ENCODE assay signal across 10 cellular contexts in the genomic region with DNA sequence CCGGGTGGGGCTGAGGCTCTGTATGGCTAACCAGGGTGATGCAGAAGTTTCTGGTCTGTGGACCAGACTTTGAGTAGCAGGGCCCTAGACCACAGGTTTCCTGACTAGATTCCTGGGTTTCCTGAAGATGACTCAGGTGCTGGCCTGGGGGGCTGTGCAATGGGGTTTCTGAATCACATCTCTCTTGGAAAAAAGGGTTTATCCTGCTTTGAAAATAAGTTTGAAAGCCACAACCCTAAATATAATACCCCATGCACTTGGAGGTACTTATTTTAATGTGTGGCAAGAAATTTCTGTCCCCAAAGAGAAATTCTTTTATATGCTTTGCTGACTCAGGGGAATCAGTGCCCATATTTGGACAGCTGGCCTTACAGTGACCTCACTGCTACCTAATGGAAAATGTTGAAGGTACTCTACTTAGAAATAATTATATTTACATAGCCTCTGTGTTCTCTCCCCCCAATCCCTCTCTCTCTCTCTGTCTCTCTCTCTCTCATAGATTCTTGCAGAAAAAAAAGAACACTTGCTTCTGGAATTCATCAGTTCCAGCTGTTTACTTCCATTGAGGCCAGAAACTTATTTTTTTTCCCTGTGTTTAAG.
DNase-seq lines count a peak whose midpoint lies in the region; ATAC-seq, FAIRE-seq and TF ChIP-seq lines count a peak whose summit lies in the region.
"Had no signal": no experiment of that assay in that cellular context is flagged by ENCODE, and none has a peak within 500 bp of the region (broad histone marks: within the 10 kb centered on the region; RNA-seq: fewer than 3 reads in every experiment).

No MANE protein-coding gene starts in this region.

- in situ Hi-C loops in IMR-90 (cut with MboI; ENCODE audit: low sequenced_read_pairs), result no loop called here
- in situ Hi-C loops in K562 (cut with MboI), result no loop called here

- dilution Hi-C loops in IMR-90 (cut with HindIII; ENCODE audit: low sequenced_read_pairs, unreplicated experiment), result no loop called here

- H2BK20ac ChIP-seq in IMR-90 (ENCODE audit: low read depth, low read length), result peak overlapping the region; percentile 16; the same call in 1 of the 2 replicates

- H3K9me1 ChIP-seq in IMR-90 (ENCODE audit: insufficient read depth, low read length), result peaks cover 31% of the 10 kb centered on the region
- peaks cover 3% of the 10 kb centered on the region for H3K9me1 ChIP-seq in K562 (ENCODE audit: control insufficient read depth, insufficient read depth, low read length)

- no peak overlapping the region for H2AK9ac ChIP-seq in IMR-90 (replicated peaks; ENCODE audit: low read depth, low read length, poor library complexity)

- no peak overlapping the region; the same call in 1 of the 2 replicates for H3K4ac ChIP-seq in IMR-90 (ENCODE audit: low read depth, low read length)

- no TSS peak for BruUV-seq in IMR-90 (replicated peaks; lab: Mats Ljungman, UMichigan)
- BruUV-seq in K562 (replicated peaks; lab: Mats Ljungman, UMichigan), result no TSS peak

- H3K79me2 ChIP-seq in K562 (ENCODE audit: control insufficient read depth, insufficient read depth, low read length), result no peaks in the 10 kb centered on the region

- peak overlapping the region; percentile 42; the same call in 1 of the 3 replicates for H2BK15ac ChIP-seq in IMR-90 (ENCODE audit: low read depth, low read length)

- no peak overlapping the region for H2BK5ac ChIP-seq in IMR-90 (ENCODE audit: low read depth, low read length, poor library complexity, severe bottlenecking)

- peak overlapping the region; percentile 62; the same call in 1 of the 2 replicates for H3K18ac ChIP-seq in IMR-90 (ENCODE audit: low read depth, low read length)

- peak overlapping the region in 2 of 3 experiments; percentile 4 to 43 for H3K4me3 Mint-ChIP-seq in nephron

- ATAC-seq in IMR-90 (ENCODE audit: low read depth) (peak; percentile 10; the same call in 1 of the 2 replicates), K562 (no peak), GM18861 (IDR thresholded peaks at IDR 0.05; ENCODE audit: unreplicated experiment) (no peak), GM18502 (IDR thresholded peaks at IDR 0.05; ENCODE audit: poor library complexity, unreplicated experiment) (no peak), HG03095 (IDR thresholded peaks at IDR 0.05; ENCODE audit: unreplicated experiment) (no peak)
- ATAC-seq: gastroesophageal sphincter had no signal

- H3K4me1 ChIP-seq in IMR-90 (ENCODE audit: control insufficient read depth, insufficient read depth, low read length) (peaks cover 36% of the 10 kb centered on the region), K562 (replicated peaks in 1 of 2; ENCODE audit: control insufficient read depth in 2 of 2, insufficient read depth in 2 of 2, low read length in 2 of 2) (peaks cover 12% of the 10 kb centered on the region in 2 experiments; a peak in 4 of 5 replicates)

- H3K56ac ChIP-seq in IMR-90 (ENCODE audit: extremely low read depth, insufficient read depth, low read length), result no peak overlapping the region

- no peak for FAIRE-seq in K562 (lab: Jason Lieb, UNC)

- peaks cover 4% of the 10 kb centered on the region for H3K27me3 Mint-ChIP-seq in nephron (ENCODE audit: low read depth)

- H3K9ac ChIP-seq in IMR-90 (ENCODE audit: low read depth, low read length), result no peak overlapping the region
- H3K9ac ChIP-seq in K562 (ENCODE audit: insufficient read depth in 1 of 2, low read depth in 2 of 2, low read length in 2 of 2), result no peak overlapping the region

- H3K27ac ChIP-seq in IMR-90 (ENCODE audit: insufficient read depth, low read length), result no peak overlapping the region
- H3K27ac ChIP-seq in K562 (ENCODE audit: extremely low read depth, low read depth, low read length), result no peak overlapping the region

- TF ChIP-seq RAD21 in IMR-90 (IDR thresholded peaks at IDR 0.05; ENCODE audit: low read length) (no peak), K562 (CRISPR knock-in tag; conservative IDR thresholded peaks at IDR 0.05 in 1 of 2, IDR thresholded peaks at IDR 0.05 in 1 of 2) (no peak)

- no peaks in the 10 kb centered on the region for H3K9me3 Mint-ChIP-seq in nephron

- H2BK120ac ChIP-seq in IMR-90 (ENCODE audit: low read depth, low read length), result peak overlapping the region; percentile 57

- H3K27ac Mint-ChIP-seq in nephron, result peak overlapping the region; percentile 80 to 94 (median 92)

- no peaks in the 10 kb centered on the region for H3K27me3 ChIP-seq in IMR-90 (ENCODE audit: control insufficient read depth, insufficient read depth, low read length)
- peaks cover 12 to 51% of the 10 kb centered on the region in 2 experiments for H3K27me3 ChIP-seq in K562 (ENCODE audit: control insufficient read depth in 2 of 2, insufficient read depth in 2 of 2, low read length in 2 of 2)
- H3K27me3 ChIP-seq: gastroesophageal sphincter had no signal

- intact Hi-C loops in IMR-90 (cut with micrococcal nuclease), result no loop called here
- intact Hi-C loops in K562 (cut with micrococcal nuclease), result no loop called here

- no peak overlapping the region for H2AFZ ChIP-seq in IMR-90 (replicated peaks; ENCODE audit: low read length, poor library complexity)
- H2AFZ ChIP-seq in K562 (ENCODE audit: low read depth, low read length), result no peak overlapping the region

- H3K4me2 ChIP-seq in IMR-90 (ENCODE audit: low read depth, low read length) (no peak overlapping the region), K562 (ENCODE audit: insufficient read depth, low read length) (no peak overlapping the region)

- peaks cover 64% of the 10 kb centered on the region for H3K4me1 Mint-ChIP-seq in nephron

- H2AK5ac ChIP-seq in IMR-90 (ENCODE audit: low read depth, low read length), result no peak overlapping the region

- no peak overlapping the region for H4K8ac ChIP-seq in IMR-90 (ENCODE audit: low read depth in 2 of 2, low read length in 2 of 2)

- H3K36me3 Mint-ChIP-seq in nephron (ENCODE audit: low read depth), result no peaks in the 10 kb centered on the region

- H3K23ac ChIP-seq in IMR-90 (ENCODE audit: low read depth, low read length), result no peak overlapping the region

- H3K36me3 ChIP-seq in IMR-90 (ENCODE audit: control insufficient read depth, insufficient read depth, low read length) (no peaks in the 10 kb centered on the region), K562 (ENCODE audit: control insufficient read depth, insufficient read depth, low read length) (no peaks in the 10 kb centered on the region)
- H3K36me3 ChIP-seq: gastroesophageal sphincter had no signal

- CTCF ChIA-PET in IMR-90 (lab: Yijun Ruan, JAX), result no interaction called here
- CTCF ChIA-PET in K562 (lab: Yijun Ruan, JAX; ENCODE audit: low intra/inter-chr PET ratio), result no interaction called here

- peak overlapping the region; percentile 79; the same call in 1 of the 2 replicates for H3K14ac ChIP-seq in IMR-90 (replicated peaks; ENCODE audit: low read depth, low read length)

- H4K5ac ChIP-seq in IMR-90 (ENCODE audit: low read depth, low read length), result no peak overlapping the region

- H4K20me1 ChIP-seq in IMR-90 (ENCODE audit: insufficient read depth, low read length) (0 out of 2 replicates have a peak, but pooled peaks cover 4% of the 10 kb centered on the region), K562 (replicated peaks; ENCODE audit: control insufficient read depth, insufficient read depth, low read length) (no peaks in the 10 kb centered on the region; the same call in 1 of the 2 replicates)

- no CpG with 5 or more reads among the region's 1 CpG for WGBS in IMR-90 (ENCODE audit: extremely low coverage in 2 of 2, insufficient read length in 1 of 2), 2 experiments
- 0% methylated on average over 1 of the region's 1 CpG for WGBS in K562 (ENCODE audit: insufficient coverage, low coverage, missing lambda C conversion rate)

- TF ChIP-seq CTCF in IMR-90 (conservative IDR thresholded peaks at IDR 0.05; ENCODE audit: low read depth, low read length) (no peak), K562 (IDR thresholded peaks at IDR 0.05 in 2 of 3, conservative IDR thresholded peaks at IDR 0.05 in 1 of 3; ENCODE audit: insufficient read depth in 2 of 3, low read depth in 1 of 3, low read length in 3 of 3) (no peak), nephron (IDR thresholded peaks at IDR 0.05; ENCODE audit: unreplicated experiment in 3 of 3) (no peak)

- H3K9me3 ChIP-seq in IMR-90 (ENCODE audit: control insufficient read depth, insufficient read depth, low read length), result no peaks in the 10 kb centered on the region
- H3K9me3 ChIP-seq in K562 (replicated peaks; ENCODE audit: control insufficient read depth, insufficient read depth, low read depth, low read length), result no peaks in the 10 kb centered on the region
- H3K9me3 ChIP-seq: gastroesophageal sphincter had no signal

- no peak overlapping the region for H3K4me3 ChIP-seq in IMR-90 (ENCODE audit: insufficient read depth, low read depth, low read length)
- H3K4me3 ChIP-seq in K562, result no peak overlapping the region
- H3K4me3 ChIP-seq: gastroesophageal sphincter had no signal

- POLR2A ChIA-PET in IMR-90 (lab: Charles Lee; ENCODE audit: unreplicated experiment) (no interaction called here), K562 (lab: Yijun Ruan, JAX) (interaction anchor here (0.6 kb wide), 1 partner anchor 199 kb away, joined by 3 read pairs; no protein-coding TSS in a partner anchor)

- no peak overlapping the region for H4K91ac ChIP-seq in IMR-90 (ENCODE audit: insufficient read depth, low read depth, low read length)

- TF ChIP-seq POLR2A in IMR-90 (IDR thresholded peaks at IDR 0.05; ENCODE audit: low read depth, low read length) (no peak), K562 (conservative IDR thresholded peaks at IDR 0.05) (no peak)

- DNase-seq in Daoy (ENCODE audit: low read depth) (peak; percentile 84), IMR-90 (peak; percentile 85), K562 (ENCODE audit: extremely low read depth in 1 of 4, low spot score in 3 of 4) (no peak)
- DNase-seq: activated naive CD4-positive, alpha-beta T cell; stimulated activated CD4-positive, alpha-beta T cell treated with anti-CD3 and anti-CD28 coated beads, Interleukin-4, amount 100 ng/mL, for 1 hour had no signal

- no peak for TF ChIP-seq EP300 in K562 (IDR thresholded peaks at IDR 0.05; ENCODE audit: low read length)

- H3K79me1 ChIP-seq in IMR-90 (ENCODE audit: low read depth in 1 of 2, low read length in 2 of 2), result no peaks in the 10 kb centered on the region; a peak in 1 of 4 replicates

TF ChIP-seq in IMR-90, 13 proteins besides CTCF, POLR2A, EP300 and RAD21 (continues in another document):
- TF ChIP-seq FOS (IDR thresholded peaks at IDR 0.05; ENCODE audit: low read depth, low read length), result 0 out of 2 replicates have a peak, but pooled peaks have one; percentile 52

TF ChIP-seq in K562, 482 proteins besides CTCF, POLR2A, EP300 and RAD21 (continues in another document):
- TF ChIP-seq ZBTB7A (IDR thresholded peaks at IDR 0.05; ENCODE audit: borderline replicate concordance, control insufficient read depth, low read depth, low read length) (no peak), CBX3 (IDR thresholded peaks at IDR 0.05; ENCODE audit: borderline replicate concordance in 1 of 2, low read length in 2 of 2) (no peak), MAFK (IDR thresholded peaks at IDR 0.05; ENCODE audit: low read length) (peak; percentile 48; the same call in 1 of the 2 replicates), KAT2B (IDR thresholded peaks at IDR 0.05; ENCODE audit: low read depth, low read length) (no peak), CREBBP (IDR thresholded peaks at IDR 0.05; ENCODE audit: low read depth, low read length) (no peak), TOE1 (IDR thresholded peaks at IDR 0.05; ENCODE audit: borderline replicate concordance) (no peak), TOE1 (CRISPR knock-in tag; IDR thresholded peaks at IDR 0.05; ENCODE audit: borderline replicate concordance, low read depth) (no peak)

Comparison
In these comparisons a context has a peak if more than half of its experiments do, and no peak if none do; other contexts are left out.
1. DNase-seq: peak in Daoy (single experiment) and IMR-90 (single experiment); none in K562 (0 of 4).